ENCODE assay signal across 1 cellular context in the genomic region with DNA sequence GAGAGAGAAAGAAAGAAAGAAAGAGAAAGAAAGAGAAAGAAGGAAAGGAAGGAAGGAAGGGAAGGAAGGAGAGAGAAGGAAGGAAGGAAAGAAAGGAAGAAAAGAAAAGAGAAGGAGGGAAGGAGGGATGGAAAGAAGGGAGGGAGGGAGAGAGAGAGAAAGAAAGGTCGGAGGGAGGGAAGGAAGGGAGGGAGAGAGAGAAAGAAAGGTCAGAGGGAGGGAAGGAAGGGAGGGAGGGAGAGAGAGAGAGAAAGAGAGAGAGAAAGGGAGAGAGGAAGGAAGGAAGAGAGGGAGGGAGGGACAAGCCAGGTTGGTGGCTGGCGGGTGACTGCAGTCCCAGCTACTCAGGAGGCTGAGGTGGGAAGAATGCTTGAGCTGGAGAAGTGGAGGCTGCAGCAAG.
TF ChIP-seq lines count a peak whose summit lies in the region.

No MANE protein-coding gene starts in this region.

TF ChIP-seq in H1, 55 proteins besides CTCF, POLR2A, EP300 and RAD21 (continued from another document):
- TF ChIP-seq SIN3A (conservative IDR thresholded peaks at IDR 0.05 in 1 of 2, IDR thresholded peaks at IDR 0.05 in 1 of 2; ENCODE audit: low read depth in 1 of 2, low read length in 2 of 2) (0 out of 4 replicates have a peak, but pooled peaks of 1 of the 2 experiments have one; percentile 37), SP1 (IDR thresholded peaks at IDR 0.05; ENCODE audit: low read depth, low read length) (peak; percentile 61; the same call in 1 of the 2 replicates), EGR1 (IDR thresholded peaks at IDR 0.05; ENCODE audit: borderline replicate concordance, low read depth, low read length) (peak; percentile 94), NANOG (IDR thresholded peaks at IDR 0.05; ENCODE audit: insufficient read depth, low read depth, low read length, poor library complexity, severe bottlenecking) (no peak), TAF7 (optimal IDR thresholded peaks at IDR 0.05; ENCODE audit: borderline replicate concordance, low read depth, low read length) (no peak), CREB1 (IDR thresholded peaks at IDR 0.05) (no peak), CHD1 (IDR thresholded peaks at IDR 0.05; ENCODE audit: low read depth, low read length) (no peak), MAFK (IDR thresholded peaks at IDR 0.05; ENCODE audit: low read depth, low read length) (no peak), YY1 (IDR thresholded peaks at IDR 0.05; ENCODE audit: low read depth, low read length) (no peak), FOSL1 (IDR thresholded peaks at IDR 0.05; ENCODE audit: insufficient read depth, low read depth, low read length) (no peak), TBP (IDR thresholded peaks at IDR 0.05; ENCODE audit: low read depth, low read length) (0 out of 2 replicates have a peak, but pooled peaks have one; percentile 22), TEAD4 (IDR thresholded peaks at IDR 0.05; ENCODE audit: low read depth, low read length) (no peak), ZNF274 (IDR thresholded peaks at IDR 0.05; ENCODE audit: borderline replicate concordance, extremely low read depth, low read length) (no peak), SAP30 (IDR thresholded peaks at IDR 0.05; ENCODE audit: insufficient read depth, insufficient replicate concordance, low read length) (no peak), KDM5A (IDR thresholded peaks at IDR 0.05; ENCODE audit: low read length) (no peak), TCF12 (IDR thresholded peaks at IDR 0.05; ENCODE audit: low read depth, low read length) (no peak), CEBPB (IDR thresholded peaks at IDR 0.05; ENCODE audit: low read depth, low read length) (no peak), RBBP5 (IDR thresholded peaks at IDR 0.05; ENCODE audit: borderline replicate concordance, low read depth, low read length) (no peak), POU5F1 (IDR thresholded peaks at IDR 0.05; ENCODE audit: low read depth, low read length) (no peak), CBX5 (IDR thresholded peaks at IDR 0.05; ENCODE audit: low read depth, low read length) (no peak), RXRA (IDR thresholded peaks at IDR 0.05; ENCODE audit: insufficient read depth, low read depth, low read length) (no peak), JUN (IDR thresholded peaks at IDR 0.05; ENCODE audit: low read depth, low read length) (no peak), RFX5 (IDR thresholded peaks at IDR 0.05; ENCODE audit: borderline replicate concordance, low read depth, low read length) (no peak), HDAC6 (IDR thresholded peaks at IDR 0.05; ENCODE audit: low read depth, low read length) (no peak), POLR2AphosphoS5 (IDR thresholded peaks at IDR 0.05; ENCODE audit: low read depth, low read length) (no peak), CTBP2 (IDR thresholded peaks at IDR 0.05; ENCODE audit: borderline replicate concordance, insufficient read depth, insufficient read length, low read length) (peak; percentile 90), HDAC2 (IDR thresholded peaks at IDR 0.05; ENCODE audit: borderline replicate concordance in 1 of 2, low read depth in 2 of 2, low read length in 2 of 2) (0 out of 4 replicates have a peak, but pooled peaks of 1 of the 2 experiments have one; percentile 29), TAF1 (IDR thresholded peaks at IDR 0.05; ENCODE audit: low read depth, low read length) (no peak), ASH2L (IDR thresholded peaks at IDR 0.05; ENCODE audit: low read length) (peak; percentile 49), PHF8 (conservative IDR thresholded peaks at IDR 0.05; ENCODE audit: low read depth, low read length) (no peak), RNF2 (IDR thresholded peaks at IDR 0.05; ENCODE audit: borderline replicate concordance, low read depth, low read length, missing control alignments, poor library complexity, severe bottlenecking) (no peak), CBX8 (IDR thresholded peaks at IDR 0.05; ENCODE audit: borderline replicate concordance, low read depth, low read length) (no peak)
- TF ChIP-seq, protein P1, sequence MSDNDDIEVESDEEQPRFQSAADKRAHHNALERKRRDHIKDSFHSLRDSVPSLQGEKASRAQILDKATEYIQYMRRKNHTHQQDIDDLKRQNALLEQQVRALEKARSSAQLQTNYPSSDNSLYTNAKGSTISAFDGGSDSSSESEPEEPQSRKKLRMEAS (IDR thresholded peaks at IDR 0.05) = no peak
- TF ChIP-seq, protein P2, sequence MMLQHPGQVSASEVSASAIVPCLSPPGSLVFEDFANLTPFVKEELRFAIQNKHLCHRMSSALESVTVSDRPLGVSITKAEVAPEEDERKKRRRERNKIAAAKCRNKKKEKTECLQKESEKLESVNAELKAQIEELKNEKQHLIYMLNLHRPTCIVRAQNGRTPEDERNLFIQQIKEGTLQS (IDR thresholded peaks at IDR 0.05; ENCODE audit: insufficient read depth, low read depth, low read length) = no peak
- TF ChIP-seq, protein P3, sequence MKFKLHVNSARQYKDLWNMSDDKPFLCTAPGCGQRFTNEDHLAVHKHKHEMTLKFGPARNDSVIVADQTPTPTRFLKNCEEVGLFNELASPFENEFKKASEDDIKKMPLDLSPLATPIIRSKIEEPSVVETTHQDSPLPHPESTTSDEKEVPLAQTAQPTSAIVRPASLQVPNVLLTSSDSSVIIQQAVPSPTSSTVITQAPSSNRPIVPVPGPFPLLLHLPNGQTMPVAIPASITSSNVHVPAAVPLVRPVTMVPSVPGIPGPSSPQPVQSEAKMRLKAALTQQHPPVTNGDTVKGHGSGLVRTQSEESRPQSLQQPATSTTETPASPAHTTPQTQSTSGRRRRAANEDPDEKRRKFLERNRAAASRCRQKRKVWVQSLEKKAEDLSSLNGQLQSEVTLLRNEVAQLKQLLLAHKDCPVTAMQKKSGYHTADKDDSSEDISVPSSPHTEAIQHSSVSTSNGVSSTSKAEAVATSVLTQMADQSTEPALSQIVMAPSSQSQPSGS (IDR thresholded peaks at IDR 0.05; ENCODE audit: low read length) = no peak; the same call in 1 of the 2 replicates
